In the genomic region with DNA sequence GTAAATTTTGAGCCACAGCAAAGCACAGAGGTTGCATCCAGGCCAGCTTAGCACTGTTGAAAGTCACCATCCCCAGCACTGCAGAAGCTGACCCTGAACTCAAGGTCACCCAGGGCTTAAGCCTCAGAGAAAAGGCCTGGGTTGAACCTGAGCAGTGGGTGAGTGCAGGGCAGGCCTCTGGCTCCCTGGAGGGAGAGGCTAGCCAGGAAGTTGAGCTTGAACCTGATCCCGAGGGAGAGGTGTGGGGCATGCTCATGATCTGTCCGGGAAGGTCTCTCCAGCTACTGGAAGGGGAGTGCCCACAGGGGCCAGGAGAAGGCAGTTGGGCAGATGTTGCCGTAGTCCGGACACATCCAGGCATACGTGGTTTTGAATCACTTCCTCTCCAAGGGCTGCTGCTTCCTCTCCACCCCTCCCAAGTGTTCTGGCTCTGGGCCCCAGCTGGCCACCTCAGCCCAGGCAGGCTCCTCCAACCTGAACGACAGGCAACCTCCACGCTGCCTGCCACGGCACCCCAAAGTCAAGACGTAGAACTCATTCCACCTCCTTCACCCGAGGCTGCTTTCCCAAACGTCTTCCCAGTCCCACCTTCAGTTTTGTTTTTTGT, we compare ENCODE assay signal across 9 cellular contexts. TPM values are rescaled to one million over a fixed set of nuclear protein-coding genes. Genes with fewer than 3 reads are reported as not detected.
DNase-seq lines count a peak whose midpoint lies in the region; ATAC-seq and TF ChIP-seq lines count a peak whose summit lies in the region.
"Had no signal": no experiment of that assay in that cellular context is flagged by ENCODE, and none has a peak within 500 bp of the region (broad histone marks: within the 10 kb centered on the region; RNA-seq: fewer than 3 reads in every experiment).

No MANE protein-coding gene starts in this region.

- no peak for TF ChIP-seq CTCF in brain microvascular endothelial cell (IDR thresholded peaks at IDR 0.05; ENCODE audit: low read depth, low read length, missing control alignments)

- in situ Hi-C loops in brain microvascular endothelial cell (cut with HindIII; ENCODE audit: low pct_ligation_motif_present, low sequenced_read_pairs), result no loop called here

- peaks cover 5 to 11% (median 6%) of the 10 kb centered on the region in 4 donors for H3K4me1 Mint-ChIP-seq in CD4-positive, CD25-positive, alpha-beta regulatory T cell
- H3K4me1 Mint-ChIP-seq in memory B cell, result peaks cover 13% of the 10 kb centered on the region

- peak overlapping the region in 1 of 4 donors; percentile 39 for H3K4me3 Mint-ChIP-seq in CD4-positive, CD25-positive, alpha-beta regulatory T cell
- no peak overlapping the region for H3K4me3 Mint-ChIP-seq in memory B cell

- peaks cover 29% of the 10 kb centered on the region for H3K36me3 Mint-ChIP-seq in CD4-positive, CD25-positive, alpha-beta regulatory T cell
- H3K36me3 Mint-ChIP-seq in memory B cell, result peaks cover 16% of the 10 kb centered on the region

- H3K9me3 ChIP-seq in CD4-positive, CD25-positive, alpha-beta regulatory T cell (ENCODE audit: control insufficient read depth in 2 of 2, low read length in 2 of 2), result no peaks in the 10 kb centered on the region
- H3K9me3 ChIP-seq in MG63, result no peaks in the 10 kb centered on the region

- no peak overlapping the region for H3K4me3 ChIP-seq in CD4-positive, CD25-positive, alpha-beta regulatory T cell (ENCODE audit: low read depth, low read length)
- H3K4me3 ChIP-seq in MG63 (no peak overlapping the region), brain microvascular endothelial cell (ENCODE audit: low read depth, low read length) (no peak overlapping the region)

- peaks cover 31% of the 10 kb centered on the region for H3K36me3 ChIP-seq in CD4-positive, CD25-positive, alpha-beta regulatory T cell (ENCODE audit: control insufficient read depth, insufficient read depth, low read length)
- peaks cover 85% of the 10 kb centered on the region for H3K36me3 ChIP-seq in MG63
- peaks cover 67% of the 10 kb centered on the region for H3K36me3 ChIP-seq in brain microvascular endothelial cell (replicated peaks)

- ATAC-seq in CD4-positive, CD25-positive, alpha-beta regulatory T cell (ENCODE audit: low read depth in 2 of 2), result no peak
- ATAC-seq in memory B cell (ENCODE audit: low read depth), result peak; percentile 27
- ATAC-seq in GM21381 (IDR thresholded peaks at IDR 0.05; ENCODE audit: unreplicated experiment), result no peak
- ATAC-seq in HG03097 (IDR thresholded peaks at IDR 0.05; ENCODE audit: low FRiP score, unreplicated experiment), result no peak

- H3K27ac Mint-ChIP-seq in CD4-positive, CD25-positive, alpha-beta regulatory T cell, result peak overlapping the region; percentile 38 to 89 (median 76)
- peak overlapping the region; percentile 35 for H3K27ac Mint-ChIP-seq in memory B cell

- no peak for DNase-seq in CD4-positive, CD25-positive, alpha-beta regulatory T cell
- DNase-seq in MG63 (peak; percentile 83), brain microvascular endothelial cell (peak; percentile 60), memory B cell (ENCODE audit: low spot score in 2 of 2) (no peak), mucosa of gallbladder (ENCODE audit: low spot score) (no peak), DMS 273 treated with DMSO at 0.1 percent for 48 hours (lab: John Stamatoyannopoulos, UW) (no peak)

- no peaks in the 10 kb centered on the region for H3K9me3 Mint-ChIP-seq in CD4-positive, CD25-positive, alpha-beta regulatory T cell
- no peaks in the 10 kb centered on the region for H3K9me3 Mint-ChIP-seq in memory B cell

- H3K4me1 ChIP-seq in CD4-positive, CD25-positive, alpha-beta regulatory T cell (ENCODE audit: control insufficient read depth, insufficient read depth, low read length, poor library complexity, severe bottlenecking), result no peaks in the 10 kb centered on the region

- H3K27me3 ChIP-seq in CD4-positive, CD25-positive, alpha-beta regulatory T cell (ENCODE audit: control insufficient read depth, insufficient read depth, low read length), result no peaks in the 10 kb centered on the region
- no peaks in the 10 kb centered on the region for H3K27me3 ChIP-seq in MG63
- H3K27me3 ChIP-seq in brain microvascular endothelial cell (replicated peaks), result no peaks in the 10 kb centered on the region

- no peaks in the 10 kb centered on the region for H3K27me3 Mint-ChIP-seq in CD4-positive, CD25-positive, alpha-beta regulatory T cell
- H3K27me3 Mint-ChIP-seq in memory B cell, result no peaks in the 10 kb centered on the region

- H3K27ac ChIP-seq in CD4-positive, CD25-positive, alpha-beta regulatory T cell (ENCODE audit: insufficient read depth, low read length, poor library complexity, severe bottlenecking), result no peak overlapping the region
- peak overlapping the region; percentile 74 for H3K27ac ChIP-seq in brain microvascular endothelial cell

RNA-seq across cellular contexts. Expression of gene CARHSP1, which starts 18.4 kb away (rescaled TPM):
- total RNA-seq in CD4-positive, CD25-positive, alpha-beta regulatory T cell, result 55.3 TPM
- 10 to 100 TPM; 72.4 to 94.8 (median 76.9) TPM for polyA plus RNA-seq in CD4-positive, CD25-positive, alpha-beta regulatory T cell
- 120 and 208 TPM in 2 replicates for total RNA-seq in MG63 (2014; rRNA removed; shearing (Covaris generic); ENCODE audit: low replicate concordance)
- 68.8 TPM for total RNA-seq in mucosa of gallbladder

RNA-seq across cellular contexts. Expression of gene LITAFD, which starts 31.8 kb away (rescaled TPM):
- total RNA-seq in CD4-positive, CD25-positive, alpha-beta regulatory T cell, result not detected
- polyA plus RNA-seq in CD4-positive, CD25-positive, alpha-beta regulatory T cell, result not detected
- total RNA-seq in MG63 (2014; rRNA removed; shearing (Covaris generic); ENCODE audit: low replicate concordance), result not detected in 2 replicates
- not detected for total RNA-seq in mucosa of gallbladder
- total RNA-seq: temporal lobe had no signal

RNA-seq across cellular contexts. Expression of gene PMM2, which starts 52.7 kb away (rescaled TPM):
- 33.9 TPM for total RNA-seq in CD4-positive, CD25-positive, alpha-beta regulatory T cell
- polyA plus RNA-seq in CD4-positive, CD25-positive, alpha-beta regulatory T cell, result 10 to 100 TPM; 20.1 to 23.2 (median 20.3) TPM
- 45.8 and 53.1 TPM in 2 replicates for total RNA-seq in MG63 (2014; rRNA removed; shearing (Covaris generic); ENCODE audit: low replicate concordance)
- total RNA-seq in mucosa of gallbladder, result 33.2 TPM

RNA-seq across cellular contexts. Expression of gene TMEM186, which starts 52.9 kb away (rescaled TPM):
- 3.6 TPM for total RNA-seq in CD4-positive, CD25-positive, alpha-beta regulatory T cell
- 10 to 100 TPM; 16.3 to 26.6 (median 20.6) TPM for polyA plus RNA-seq in CD4-positive, CD25-positive, alpha-beta regulatory T cell
- total RNA-seq in MG63 (2014; rRNA removed; shearing (Covaris generic); ENCODE audit: low replicate concordance), result 9.3 and 16.7 TPM in 2 replicates
- total RNA-seq in mucosa of gallbladder, result 11.1 TPM

Comparison
In these comparisons a context has a peak if more than half of its experiments do, and no peak if none do; other contexts are left out.
1. DNase-seq: peak in MG63 (single experiment) and brain microvascular endothelial cell (single experiment); none in CD4-positive, CD25-positive, alpha-beta regulatory T cell (0 of 3), memory B cell (0 of 2), mucosa of gallbladder (single experiment) and DMS 273 treated with DMSO at 0.1 percent for 48 hours (single experiment).